ENCODE assay signal across 19 cellular contexts in genomic region chr20:41222703-41223102, GRCh38.
DNase-seq lines count a peak whose midpoint lies in the region; ATAC-seq and TF ChIP-seq lines count a peak whose summit lies in the region.
"Had no signal": no experiment of that assay in that cellular context is flagged by ENCODE, and none has a peak within 500 bp of the region (broad histone marks: within the 10 kb centered on the region; RNA-seq: fewer than 3 reads in every experiment).

No MANE protein-coding gene starts in this region.

- H3K36me3 ChIP-seq in right atrium auricular region (no peaks in the 10 kb centered on the region), sigmoid colon (no peaks in the 10 kb centered on the region)
- H3K36me3 ChIP-seq: Peyer's patch had no signal

- H3K27ac Mint-ChIP-seq in T-helper 17 cell: no peak overlapping the region
- H3K27ac Mint-ChIP-seq: CD4-positive, alpha-beta memory T cell had no signal

- peak overlapping the region; percentile 99 for H3K27ac ChIP-seq in cingulate gyrus (ENCODE audit: low read depth, low read length)
- H3K27ac ChIP-seq in right atrium auricular region: peak overlapping the region; percentile 46 to 56
- H3K27ac ChIP-seq in sigmoid colon: peak overlapping the region; percentile 49 to 75 (median 63)
- H3K27ac ChIP-seq: foreskin keratinocyte had no signal

- H3K36me3 Mint-ChIP-seq in T-helper 17 cell (ENCODE audit: low read depth): peaks cover 7% of the 10 kb centered on the region
- H3K36me3 Mint-ChIP-seq: CD4-positive, alpha-beta memory T cell had no signal

- H3K9me3 ChIP-seq in right atrium auricular region (no peaks in the 10 kb centered on the region), sigmoid colon (no peaks in the 10 kb centered on the region), T-helper 17 cell (ENCODE audit: control insufficient read depth, low read length, poor library complexity, severe bottlenecking) (no peaks in the 10 kb centered on the region)
- H3K9me3 ChIP-seq: Peyer's patch, SK-N-SH had no signal

- TF ChIP-seq CTCF in right atrium auricular region (IDR thresholded peaks at IDR 0.05) (no peak), sigmoid colon (IDR thresholded peaks at IDR 0.05) (no peak)

- peaks cover 0 to 12% of the 10 kb centered on the region in 2 donors for H3K4me1 ChIP-seq in right atrium auricular region
- H3K4me1 ChIP-seq in sigmoid colon: peaks cover 0 to 26% (median 22%) of the 10 kb centered on the region in 4 donors
- H3K4me1 ChIP-seq: foreskin keratinocyte, Peyer's patch had no signal

- H3K27me3 Mint-ChIP-seq in T-helper 17 cell: no peaks in the 10 kb centered on the region
- H3K27me3 Mint-ChIP-seq: CD4-positive, alpha-beta memory T cell had no signal

- H3K4me1 Mint-ChIP-seq in T-helper 17 cell: peaks cover 9% of the 10 kb centered on the region
- H3K4me1 Mint-ChIP-seq: CD4-positive, alpha-beta memory T cell had no signal

- peak; percentile 34 for DNase-seq in GM03348 (ENCODE audit: low spot score)
- no peak for DNase-seq in right atrium auricular region (ENCODE audit: low spot score)
- DNase-seq in sigmoid colon: no peak
- DNase-seq in NOMO-1 (lab: John Stamatoyannopoulos, UW; ENCODE audit: unreplicated experiment in 2 of 2): no peak
- DNase-seq in T-helper 17 cell: no peak
- no peak for DNase-seq in activated naive CD4-positive, alpha-beta T cell treated with anti-CD3 and anti-CD28 coated beads, Interleukin-2, amount 50 U/mL, for 16 hours
- no peak for DNase-seq in NCI-H2196 treated with DMSO at 0.1 percent for 48 hours (lab: John Stamatoyannopoulos, UW; ENCODE audit: unreplicated experiment)
- DNase-seq: activated CD4-positive, alpha-beta T cell treated with anti-CD3 and anti-CD28 coated beads, Interleukin-2, amount 50 U/mL, for 1 hour; activated naive CD4-positive, alpha-beta T cell; CD4-positive, alpha-beta memory T cell; DMS79 treated with DMSO at 0.1 percent for 48 hours; effector CD4-positive, alpha-beta T cell; NCI-H1436 treated with DMSO at 0.1 percent for 48 hours; Peyer's patch; SK-N-SH; stimulated activated CD4-positive, alpha-beta T cell treated with anti-CD3 and anti-CD28 coated beads, Interleukin-15, amount 100 ng/mL, for 24 hours; stimulated activated naive CD4-positive, alpha-beta T cell had no signal

- H3K4me3 ChIP-seq in right atrium auricular region (no peak overlapping the region), sigmoid colon (no peak overlapping the region)
- H3K4me3 ChIP-seq: Peyer's patch had no signal

- no peak for TF ChIP-seq EP300 in sigmoid colon (IDR thresholded peaks at IDR 0.05)

- H3K27me3 ChIP-seq in right atrium auricular region (no peaks in the 10 kb centered on the region), sigmoid colon (no peaks in the 10 kb centered on the region)
- H3K27me3 ChIP-seq: foreskin keratinocyte, Peyer's patch had no signal

- ATAC-seq in T-helper 17 cell: no peak

- intact Hi-C loops in sigmoid colon (cut with DNase I): no loop called here

- TF ChIP-seq POLR2A in sigmoid colon (IDR thresholded peaks at IDR 0.05): no peak

- no peak overlapping the region for H3K4me3 Mint-ChIP-seq in T-helper 17 cell
- H3K4me3 Mint-ChIP-seq: CD4-positive, alpha-beta memory T cell had no signal
